ENCODE assay signal across 27 cellular contexts in genomic region chr9:126504086-126504976, GRCh38.
"Had no signal": no experiment of that assay in that cellular context is flagged by ENCODE, and none has a peak within 500 bp of the region (broad histone marks: within the 10 kb centered on the region; RNA-seq: fewer than 3 reads in every experiment).

No MANE protein-coding gene starts in this region.

- DNase-seq: activated CD4-positive, alpha-beta T cell treated with anti-CD3 and anti-CD28 coated beads for 4 hours; activated CD4-positive, alpha-beta T cell treated with anti-CD3 and anti-CD28 coated beads, Interleukin-2, amount 50 U/mL, for 4 hours; activated CD4-positive, CD25-positive, alpha-beta regulatory T cell; activated naive CD4-positive, alpha-beta T cell; activated T-cell treated with anti-CD3 and anti-CD28 coated beads for 4 hours; activated T-cell treated with anti-CD3 and anti-CD28 coated beads, Interleukin-2, amount 50 U/mL, for 72 hours; anterior cingulate cortex; cerebellar nuclear complex; effector memory CD4-positive, alpha-beta T cell; left ventricle myocardium superior; occipital lobe; stimulated activated CD4-positive, alpha-beta T cell treated with anti-CD3 and anti-CD28 coated beads, Interleukin-12 subunit alpha, Interleukin-12 subunit beta, amount 100 ng/mL, for 4 hours; stimulated activated CD4-positive, alpha-beta T cell treated with anti-CD3 and anti-CD28 coated beads, Interleukin-4, amount 100 ng/mL, for 24 hours; T-helper 2 cell; uterus had no signal

- H3K4me3 ChIP-seq: body of pancreas, coronary artery, dorsolateral prefrontal cortex, right atrium auricular region, thoracic aorta, uterus had no signal

- H3K27me3 ChIP-seq: dorsolateral prefrontal cortex, right atrium auricular region, uterus had no signal

- H3K4me1 ChIP-seq: parathyroid adenoma, uterus had no signal

- H3K9me3 Mint-ChIP-seq: activated T-cell treated with anti-CD3 and anti-CD28 coated beads, Interleukin-2, amount 50 U/mL, for 72 hours; naive thymus-derived CD8-positive, alpha-beta T cell; neural crest cell; stimulated activated effector memory CD8-positive, alpha-beta T cell treated with anti-CD3 and anti-CD28 coated beads, Interleukin-12 subunit alpha, Interleukin-12 subunit beta, amount 100 ng/mL, for 72 hours; stimulated activated naive CD8-positive, alpha-beta T cell treated with anti-CD3 and anti-CD28 coated beads, Interleukin-15, Interleukin-2, amounts not matched to agents 100 ng/mL and 50 ng/mL, for 24 hours; type B pancreatic cell had no signal

- H3K4me3 Mint-ChIP-seq: activated naive CD8-positive, alpha-beta T cell; activated T-cell treated with anti-CD3 and anti-CD28 coated beads, Interleukin-2, amount 50 U/mL, for 72 hours; naive thymus-derived CD8-positive, alpha-beta T cell; neural crest cell; stimulated activated effector memory CD8-positive, alpha-beta T cell treated with anti-CD3 and anti-CD28 coated beads, Interleukin-12 subunit alpha, Interleukin-12 subunit beta, amount 100 ng/mL, for 72 hours; stimulated activated naive CD8-positive, alpha-beta T cell treated with anti-CD3 and anti-CD28 coated beads, Interleukin-15, Interleukin-2, amounts not matched to agents 100 ng/mL and 50 ng/mL, for 24 hours; type B pancreatic cell had no signal

- H3K36me3 Mint-ChIP-seq: activated naive CD8-positive, alpha-beta T cell; stimulated activated effector memory CD8-positive, alpha-beta T cell treated with anti-CD3 and anti-CD28 coated beads, Interleukin-12 subunit alpha, Interleukin-12 subunit beta, amount 100 ng/mL, for 72 hours; type B pancreatic cell had no signal

- H3K36me3 ChIP-seq: right atrium auricular region, uterus had no signal

- H3K27ac ChIP-seq: body of pancreas, coronary artery, parathyroid adenoma, right atrium auricular region, thoracic aorta, uterus had no signal

- H3K9me3 ChIP-seq: body of pancreas, right atrium auricular region, thoracic aorta, uterus had no signal

- ATAC-seq: activated T-cell treated with anti-CD3 and anti-CD28 coated beads, Interleukin-2, amount 50 U/mL, for 72 hours; body of pancreas; left ventricle myocardium superior; naive thymus-derived CD8-positive, alpha-beta T cell; stimulated activated effector memory CD8-positive, alpha-beta T cell treated with anti-CD3 and anti-CD28 coated beads, Interleukin-12 subunit alpha, Interleukin-12 subunit beta, amount 100 ng/mL, for 72 hours had no signal

- H3K27ac Mint-ChIP-seq: activated naive CD8-positive, alpha-beta T cell; activated T-cell treated with anti-CD3 and anti-CD28 coated beads, Interleukin-2, amount 50 U/mL, for 72 hours; naive thymus-derived CD8-positive, alpha-beta T cell; stimulated activated effector memory CD8-positive, alpha-beta T cell treated with anti-CD3 and anti-CD28 coated beads, Interleukin-12 subunit alpha, Interleukin-12 subunit beta, amount 100 ng/mL, for 72 hours; stimulated activated naive CD8-positive, alpha-beta T cell treated with anti-CD3 and anti-CD28 coated beads, Interleukin-15, Interleukin-2, amounts not matched to agents 100 ng/mL and 50 ng/mL, for 24 hours; type B pancreatic cell had no signal

- H3K9ac ChIP-seq: parathyroid adenoma had no signal
